In the genomic region with DNA sequence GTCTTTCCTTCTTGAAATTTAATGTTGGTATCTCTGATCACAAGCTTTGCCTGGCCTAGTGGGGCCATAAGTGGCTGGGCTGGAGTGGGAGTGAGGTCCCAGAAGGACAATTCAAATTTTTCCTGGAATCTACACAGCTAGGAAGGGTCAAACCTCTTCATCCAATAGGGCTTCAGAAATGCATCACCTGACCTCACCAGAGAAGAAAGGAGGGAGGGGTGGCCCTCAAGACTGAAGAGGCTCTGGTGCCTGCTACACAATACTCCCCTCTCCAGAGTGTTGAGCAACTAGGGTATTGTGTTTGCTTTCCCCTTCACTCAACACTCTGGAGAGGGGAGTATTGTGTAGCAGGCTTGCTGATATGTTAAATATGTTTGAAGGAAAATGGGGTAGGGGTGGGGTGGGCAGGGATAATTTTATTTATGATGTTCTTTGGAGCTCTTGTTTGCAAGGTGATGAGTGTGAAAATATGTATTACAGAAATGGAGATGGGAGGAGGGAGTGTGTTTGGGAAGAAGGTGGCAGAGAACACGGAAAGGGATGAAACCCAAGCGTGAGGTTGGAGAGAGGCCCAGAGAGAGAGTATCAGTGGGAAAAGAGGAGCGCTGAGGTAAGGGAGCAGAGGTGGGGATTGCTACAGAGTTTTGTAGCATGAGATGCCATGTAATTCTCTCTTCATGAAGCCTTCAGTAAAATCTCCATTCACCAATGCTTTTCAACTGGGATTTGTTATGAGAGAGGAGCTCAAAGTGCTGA, we compare ENCODE assay signal across 1 cellular context.
TF ChIP-seq lines count a peak whose summit lies in the region.

No MANE protein-coding gene starts in this region.

TF ChIP-seq in GM23338, 12 proteins besides CTCF, POLR2A, EP300 and RAD21 (continued from another document):
- TF ChIP-seq, protein P1, sequence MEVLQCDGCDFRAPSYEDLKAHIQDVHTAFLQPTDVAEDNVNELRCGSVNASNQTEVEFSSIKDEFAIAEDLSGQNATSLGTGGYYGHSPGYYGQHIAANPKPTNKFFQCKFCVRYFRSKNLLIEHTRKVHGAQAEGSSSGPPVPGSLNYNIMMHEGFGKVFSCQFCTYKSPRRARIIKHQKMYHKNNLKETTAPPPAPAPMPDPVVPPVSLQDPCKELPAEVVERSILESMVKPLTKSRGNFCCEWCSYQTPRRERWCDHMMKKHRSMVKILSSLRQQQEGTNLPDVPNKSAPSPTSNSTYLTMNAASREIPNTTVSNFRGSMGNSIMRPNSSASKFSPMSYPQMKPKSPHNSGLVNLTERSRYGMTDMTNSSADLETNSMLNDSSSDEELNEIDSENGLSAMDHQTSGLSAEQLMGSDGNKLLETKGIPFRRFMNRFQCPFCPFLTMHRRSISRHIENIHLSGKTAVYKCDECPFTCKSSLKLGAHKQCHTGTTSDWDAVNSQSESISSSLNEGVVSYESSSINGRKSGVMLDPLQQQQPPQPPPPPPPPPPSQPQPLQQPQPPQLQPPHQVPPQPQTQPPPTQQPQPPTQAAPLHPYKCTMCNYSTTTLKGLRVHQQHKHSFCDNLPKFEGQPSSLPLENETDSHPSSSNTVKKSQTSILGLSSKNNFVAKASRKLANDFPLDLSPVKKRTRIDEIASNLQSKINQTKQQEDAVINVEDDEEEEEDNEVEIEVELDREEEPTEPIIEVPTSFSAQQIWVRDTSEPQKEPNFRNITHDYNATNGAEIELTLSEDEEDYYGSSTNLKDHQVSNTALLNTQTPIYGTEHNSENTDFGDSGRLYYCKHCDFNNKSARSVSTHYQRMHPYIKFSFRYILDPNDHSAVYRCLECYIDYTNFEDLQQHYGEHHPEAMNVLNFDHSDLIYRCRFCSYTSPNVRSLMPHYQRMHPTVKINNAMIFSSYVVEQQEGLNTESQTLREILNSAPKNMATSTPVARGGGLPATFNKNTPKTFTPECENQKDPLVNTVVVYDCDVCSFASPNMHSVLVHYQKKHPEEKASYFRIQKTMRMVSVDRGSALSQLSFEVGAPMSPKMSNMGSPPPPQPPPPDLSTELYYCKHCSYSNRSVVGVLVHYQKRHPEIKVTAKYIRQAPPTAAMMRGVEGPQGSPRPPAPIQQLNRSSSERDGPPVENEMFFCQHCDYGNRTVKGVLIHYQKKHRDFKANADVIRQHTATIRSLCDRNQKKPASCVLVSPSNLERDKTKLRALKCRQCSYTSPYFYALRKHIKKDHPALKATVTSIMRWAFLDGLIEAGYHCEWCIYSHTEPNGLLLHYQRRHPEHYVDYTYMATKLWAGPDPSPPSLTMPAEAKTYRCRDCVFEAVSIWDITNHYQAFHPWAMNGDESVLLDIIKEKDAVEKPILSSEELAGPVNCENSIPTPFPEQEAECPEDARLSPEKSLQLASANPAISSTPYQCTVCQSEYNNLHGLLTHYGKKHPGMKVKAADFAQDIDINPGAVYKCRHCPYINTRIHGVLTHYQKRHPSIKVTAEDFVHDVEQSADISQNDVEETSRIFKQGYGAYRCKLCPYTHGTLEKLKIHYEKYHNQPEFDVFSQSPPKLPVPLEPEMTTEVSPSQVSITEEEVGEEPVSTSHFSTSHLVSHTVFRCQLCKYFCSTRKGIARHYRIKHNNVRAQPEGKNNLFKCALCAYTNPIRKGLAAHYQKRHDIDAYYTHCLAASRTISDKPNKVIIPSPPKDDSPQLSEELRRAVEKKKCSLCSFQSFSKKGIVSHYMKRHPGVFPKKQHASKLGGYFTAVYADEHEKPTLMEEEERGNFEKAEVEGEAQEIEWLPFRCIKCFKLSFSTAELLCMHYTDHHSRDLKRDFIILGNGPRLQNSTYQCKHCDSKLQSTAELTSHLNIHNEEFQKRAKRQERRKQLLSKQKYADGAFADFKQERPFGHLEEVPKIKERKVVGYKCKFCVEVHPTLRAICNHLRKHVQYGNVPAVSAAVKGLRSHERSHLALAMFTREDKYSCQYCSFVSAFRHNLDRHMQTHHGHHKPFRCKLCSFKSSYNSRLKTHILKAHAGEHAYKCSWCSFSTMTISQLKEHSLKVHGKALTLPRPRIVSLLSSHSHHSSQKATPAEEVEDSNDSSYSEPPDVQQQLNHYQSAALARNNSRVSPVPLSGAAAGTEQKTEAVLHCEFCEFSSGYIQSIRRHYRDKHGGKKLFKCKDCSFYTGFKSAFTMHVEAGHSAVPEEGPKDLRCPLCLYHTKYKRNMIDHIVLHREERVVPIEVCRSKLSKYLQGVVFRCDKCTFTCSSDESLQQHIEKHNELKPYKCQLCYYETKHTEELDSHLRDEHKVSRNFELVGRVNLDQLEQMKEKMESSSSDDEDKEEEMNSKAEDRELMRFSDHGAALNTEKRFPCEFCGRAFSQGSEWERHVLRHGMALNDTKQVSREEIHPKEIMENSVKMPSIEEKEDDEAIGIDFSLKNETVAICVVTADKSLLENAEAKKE (CRISPR knock-in tag; IDR thresholded peaks at IDR 0.05), result no peak
- TF ChIP-seq, protein P2, sequence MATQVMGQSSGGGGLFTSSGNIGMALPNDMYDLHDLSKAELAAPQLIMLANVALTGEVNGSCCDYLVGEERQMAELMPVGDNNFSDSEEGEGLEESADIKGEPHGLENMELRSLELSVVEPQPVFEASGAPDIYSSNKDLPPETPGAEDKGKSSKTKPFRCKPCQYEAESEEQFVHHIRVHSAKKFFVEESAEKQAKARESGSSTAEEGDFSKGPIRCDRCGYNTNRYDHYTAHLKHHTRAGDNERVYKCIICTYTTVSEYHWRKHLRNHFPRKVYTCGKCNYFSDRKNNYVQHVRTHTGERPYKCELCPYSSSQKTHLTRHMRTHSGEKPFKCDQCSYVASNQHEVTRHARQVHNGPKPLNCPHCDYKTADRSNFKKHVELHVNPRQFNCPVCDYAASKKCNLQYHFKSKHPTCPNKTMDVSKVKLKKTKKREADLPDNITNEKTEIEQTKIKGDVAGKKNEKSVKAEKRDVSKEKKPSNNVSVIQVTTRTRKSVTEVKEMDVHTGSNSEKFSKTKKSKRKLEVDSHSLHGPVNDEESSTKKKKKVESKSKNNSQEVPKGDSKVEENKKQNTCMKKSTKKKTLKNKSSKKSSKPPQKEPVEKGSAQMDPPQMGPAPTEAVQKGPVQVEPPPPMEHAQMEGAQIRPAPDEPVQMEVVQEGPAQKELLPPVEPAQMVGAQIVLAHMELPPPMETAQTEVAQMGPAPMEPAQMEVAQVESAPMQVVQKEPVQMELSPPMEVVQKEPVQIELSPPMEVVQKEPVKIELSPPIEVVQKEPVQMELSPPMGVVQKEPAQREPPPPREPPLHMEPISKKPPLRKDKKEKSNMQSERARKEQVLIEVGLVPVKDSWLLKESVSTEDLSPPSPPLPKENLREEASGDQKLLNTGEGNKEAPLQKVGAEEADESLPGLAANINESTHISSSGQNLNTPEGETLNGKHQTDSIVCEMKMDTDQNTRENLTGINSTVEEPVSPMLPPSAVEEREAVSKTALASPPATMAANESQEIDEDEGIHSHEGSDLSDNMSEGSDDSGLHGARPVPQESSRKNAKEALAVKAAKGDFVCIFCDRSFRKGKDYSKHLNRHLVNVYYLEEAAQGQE (IDR thresholded peaks at IDR 0.05; ENCODE audit: unreplicated experiment), result no peak
TF ChIP-seq in GM23338: peak in this region for 0.
